In the genomic region with DNA sequence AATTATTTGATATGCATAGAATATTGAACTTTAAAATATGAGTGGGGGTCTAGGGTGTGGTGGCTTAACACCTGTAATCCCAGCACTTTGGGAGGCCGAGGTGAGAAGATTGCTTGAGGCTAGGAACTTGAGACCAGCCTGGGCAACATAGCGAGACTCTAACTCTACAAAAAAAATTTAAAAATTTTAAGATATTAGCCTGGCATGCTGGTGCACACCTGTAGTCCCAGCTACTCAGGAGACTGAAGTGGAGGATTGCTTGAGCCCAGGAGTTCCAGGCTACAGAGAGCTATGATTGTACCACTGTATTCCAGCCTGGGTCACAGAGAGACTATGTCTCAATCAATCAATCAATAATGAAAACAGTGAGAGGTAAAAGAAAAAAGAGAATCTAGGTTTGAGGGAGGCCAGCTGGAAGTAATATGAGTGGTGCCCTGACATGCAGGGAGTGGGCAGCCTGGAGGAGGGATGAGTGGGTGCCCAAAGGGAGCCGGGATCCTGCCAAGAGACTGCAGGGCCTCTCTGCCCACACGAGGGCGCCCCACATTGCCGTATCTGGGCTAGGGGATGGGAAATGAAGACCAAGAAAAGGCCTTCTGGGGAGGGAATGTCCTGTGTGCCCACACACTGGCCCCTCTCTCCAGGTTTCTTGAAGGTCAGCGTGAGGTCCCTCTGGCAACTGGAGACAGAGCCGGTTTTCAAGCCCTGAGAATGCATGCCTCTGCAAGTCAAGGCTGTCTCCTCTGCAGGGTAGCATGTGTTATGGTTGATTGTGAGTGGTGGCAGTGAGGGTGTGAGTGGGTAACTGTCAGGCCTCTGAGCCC, we compare ENCODE assay signal across 8 cellular contexts.
A peak's percentile ranks its signal among the peaks of the same experiment; 100 is the strongest.
DNase-seq lines count a peak whose midpoint lies in the region; ATAC-seq, FAIRE-seq and TF ChIP-seq lines count a peak whose summit lies in the region.

No MANE protein-coding gene starts in this region.

- no peaks in the 10 kb centered on the region for H3K9me3 ChIP-seq in CD8-positive, alpha-beta memory T cell (ENCODE audit: low read length)

- no peak overlapping the region for H3K4me3 Mint-ChIP-seq in CD8-positive, alpha-beta memory T cell

- H3K36me3 Mint-ChIP-seq in CD8-positive, alpha-beta memory T cell = no peaks in the 10 kb centered on the region

- peak; percentile 30 for FAIRE-seq in H54 (lab: Jason Lieb, UNC)

- peaks cover 4% of the 10 kb centered on the region for H3K27me3 ChIP-seq in CD8-positive, alpha-beta memory T cell (ENCODE audit: insufficient read depth, low read length, poor library complexity, severe bottlenecking)
- H3K27me3 ChIP-seq in kidney epithelial cell (ENCODE audit: control insufficient read depth, insufficient read depth, low read length) = no peaks in the 10 kb centered on the region

- TF ChIP-seq POLR2A in H54 (IDR thresholded peaks at IDR 0.05; ENCODE audit: low read depth, low read length) = no peak

- H3K36me3 ChIP-seq in CD8-positive, alpha-beta memory T cell (ENCODE audit: insufficient read depth, low read length) = no peaks in the 10 kb centered on the region
- H3K36me3 ChIP-seq in kidney epithelial cell (ENCODE audit: control insufficient read depth, insufficient read depth, low read length) = no peaks in the 10 kb centered on the region

- no peaks in the 10 kb centered on the region for H3K4me1 Mint-ChIP-seq in CD8-positive, alpha-beta memory T cell

- ATAC-seq in GM18517 (IDR thresholded peaks at IDR 0.05; ENCODE audit: unreplicated experiment) = no peak

- peak; percentile 97 for TF ChIP-seq CTCF in kidney epithelial cell (IDR thresholded peaks at IDR 0.05; ENCODE audit: insufficient read depth, low read length, poor library complexity, severe bottlenecking)

- POLR2A ChIA-PET in CD8-positive, alpha-beta memory T cell (lab: Charles Lee) = no interaction called here

- H3K27ac Mint-ChIP-seq in CD8-positive, alpha-beta memory T cell = no peak overlapping the region

- H3K27ac ChIP-seq in CD8-positive, alpha-beta memory T cell (ENCODE audit: low read depth, low read length) = no peak overlapping the region
- H3K27ac ChIP-seq in caudate nucleus (ENCODE audit: low read depth, low read length) = no peak overlapping the region

- H3K27me3 Mint-ChIP-seq in CD8-positive, alpha-beta memory T cell = peaks cover 6 to 8% of the 10 kb centered on the region in 2 donors

- H3K4me3 ChIP-seq in CD8-positive, alpha-beta memory T cell (ENCODE audit: low read length) = no peak overlapping the region
- H3K4me3 ChIP-seq in kidney epithelial cell (ENCODE audit: low read depth, low read length) = no peak overlapping the region

- H3K9me3 Mint-ChIP-seq in CD8-positive, alpha-beta memory T cell = no peaks in the 10 kb centered on the region

- CTCF ChIA-PET in CD8-positive, alpha-beta memory T cell (lab: Charles Lee) = interaction anchor here (0.6 to 1.8 kb wide), 5 partner anchors 10 to 271 kb away, joined by 3 to 5 read pairs (median 3); a partner anchor contains a TSS

- no peaks in the 10 kb centered on the region for H3K4me1 ChIP-seq in CD8-positive, alpha-beta memory T cell (ENCODE audit: insufficient read depth, low read length)

- DNase-seq in CD8-positive, alpha-beta memory T cell = peak; percentile 10 to 64 (median 33)
- peak; percentile 78 for DNase-seq in H54 (ENCODE audit: insufficient read length, low spot score)
- peak; percentile 25 for DNase-seq in NCI-H2107 treated with DMSO at 0.1 percent for 48 hours (lab: John Stamatoyannopoulos, UW; ENCODE audit: unreplicated experiment)
- DNase-seq in activated CD4-positive, CD25-positive, alpha-beta regulatory T cell (lab: John Stamatoyannopoulos, UW) = peak; percentile 9 to 40 (median 36)
- peak in 56 of 61 donors; percentile 4 to 81 (median 52) for DNase-seq in caudate nucleus (lab: John Stamatoyannopoulos, UW)
- DNase-seq in kidney epithelial cell (ENCODE audit: low read depth) = no peak
- peak; percentile 67 for DNase-seq in stimulated activated CD4-positive, alpha-beta T cell treated with anti-CD3 and anti-CD28 coated beads, Interleukin-1b, Interleukin-23, amount 100 ng/mL, for 48 hours
